In genomic region chr14:20493634-20494033, GRCh38 we compare ENCODE assay signal across 2 cellular contexts.
TF ChIP-seq lines count a peak whose summit lies in the region.

No MANE protein-coding gene starts in this region.

TF ChIP-seq in liver, 16 proteins besides CTCF, POLR2A, EP300 and RAD21:
- TF ChIP-seq NR2F2 (IDR thresholded peaks at IDR 0.05), result no peak
- no peak for TF ChIP-seq EGR1 (IDR thresholded peaks at IDR 0.05; ENCODE audit: low read depth in 2 of 2)
- TF ChIP-seq HNF4G (IDR thresholded peaks at IDR 0.05), result no peak
- no peak for TF ChIP-seq FOXA2 (IDR thresholded peaks at IDR 0.05)
- no peak for TF ChIP-seq REST (IDR thresholded peaks at IDR 0.05)
- TF ChIP-seq HNF4A (conservative IDR thresholded peaks at IDR 0.05), result no peak
- TF ChIP-seq MAX (IDR thresholded peaks at IDR 0.05), result peak; percentile 30

TF ChIP-seq in HepG2, 621 proteins besides CTCF, POLR2A, EP300 and RAD21:
- TF ChIP-seq ZFP36L2 (CRISPR knock-in tag; IDR thresholded peaks at IDR 0.05) (no peak), BCLAF1 (IDR thresholded peaks at IDR 0.05) (no peak), LRRFIP1 (CRISPR knock-in tag; conservative IDR thresholded peaks at IDR 0.05) (no peak)
